In the genomic region with DNA sequence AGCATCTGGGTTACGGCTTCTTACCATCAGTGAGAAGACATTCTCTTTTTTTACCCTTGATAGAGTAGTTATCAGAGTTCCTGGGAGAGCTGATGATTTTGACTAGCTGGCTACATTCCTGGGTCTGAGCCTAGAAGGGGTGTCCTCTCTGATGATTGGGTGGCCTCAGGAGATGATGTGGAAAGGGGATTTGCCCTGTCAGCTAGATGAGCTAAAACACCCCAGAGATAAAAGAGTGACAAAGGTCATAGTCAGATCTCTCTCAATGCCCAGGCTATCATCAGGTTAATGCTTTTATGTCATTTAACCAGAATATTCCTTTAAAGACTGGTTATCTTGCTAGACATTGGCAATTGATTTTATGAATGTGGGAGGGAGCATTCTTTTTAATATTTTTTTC, we compare ENCODE assay signal across 29 cellular contexts.
"Had no signal": no experiment of that assay in that cellular context is flagged by ENCODE, and none has a peak within 500 bp of the region (broad histone marks: within the 10 kb centered on the region; RNA-seq: fewer than 3 reads in every experiment).

No MANE protein-coding gene starts in this region.

- H3K4me1 ChIP-seq: parathyroid adenoma, psoas muscle, right lobe of liver, suprapubic skin, upper lobe of left lung, vagina had no signal

- H3K9me3 ChIP-seq: ovary, psoas muscle, right lobe of liver, sigmoid colon, suprapubic skin, thoracic aorta, thyroid gland, tibial nerve, upper lobe of left lung, vagina had no signal

- H3K27ac Mint-ChIP-seq: naive thymus-derived CD8-positive, alpha-beta T cell; natural killer cell treated with Interleukin-12 subunit alpha and Interleukin-12 subunit beta and Interleukin-15 and Interleukin-18, amount 100 ng/mL, for 72 hours; neural progenitor cell; progenitor cell of endocrine pancreas; stimulated activated effector memory CD8-positive, alpha-beta T cell treated with anti-CD3 and anti-CD28 coated beads, Interleukin-12 subunit alpha, Interleukin-12 subunit beta, amount 100 ng/mL, for 72 hours; stimulated activated naive CD8-positive, alpha-beta T cell treated with anti-CD3 and anti-CD28 coated beads, Interleukin-15, amount 100 ng/mL, for 72 hours had no signal

- H3K9ac ChIP-seq: neural progenitor cell, parathyroid adenoma had no signal

- H3K27me3 ChIP-seq: neural progenitor cell, ovary, right lobe of liver, sigmoid colon, suprapubic skin, thyroid gland, tibial nerve, upper lobe of left lung, vagina had no signal

- H3K4me3 Mint-ChIP-seq: naive thymus-derived CD8-positive, alpha-beta T cell; natural killer cell treated with Interleukin-12 subunit alpha and Interleukin-12 subunit beta and Interleukin-15 and Interleukin-18, amount 100 ng/mL, for 72 hours; neural progenitor cell; stimulated activated effector memory CD8-positive, alpha-beta T cell treated with anti-CD3 and anti-CD28 coated beads, Interleukin-12 subunit alpha, Interleukin-12 subunit beta, amount 100 ng/mL, for 72 hours; stimulated activated naive CD8-positive, alpha-beta T cell treated with anti-CD3 and anti-CD28 coated beads, Interleukin-15, amount 100 ng/mL, for 72 hours had no signal

- DNase-seq: naive thymus-derived CD8-positive, alpha-beta T cell; occipital lobe; ovary; posterior cingulate gyrus; psoas muscle; right cardiac atrium; right lobe of liver; sigmoid colon; small intestine; stimulated activated CD4-positive, alpha-beta T cell treated with anti-CD3 and anti-CD28 coated beads, Interleukin-15, amount 100 ng/mL, for 24 hours; stimulated activated CD4-positive, alpha-beta T cell treated with anti-CD3 and anti-CD28 coated beads, Interleukin-2, amount 100 ng/mL, for 24 hours; stimulated activated CD4-positive, alpha-beta T cell treated with anti-CD3 and anti-CD28 coated beads, Interleukin-2, amount 100 ng/mL, for 48 hours; stimulated activated CD4-positive, alpha-beta T cell treated with anti-CD3 and anti-CD28 coated beads, Interleukin-4, amount 100 ng/mL, for 24 hours; stimulated activated naive CD4-positive, alpha-beta T cell; stimulated activated naive CD8-positive, alpha-beta T cell treated with anti-CD3 and anti-CD28 coated beads, Interleukin-15, amount 100 ng/mL, for 72 hours; stimulated activated naive CD8-positive, alpha-beta T cell treated with anti-CD3 and anti-CD28 coated beads, Interleukin-15, Interleukin-2, amounts not matched to agents 100 U/mL and 50 U/mL, for 24 hours; substantia nigra; thyroid gland; trophoblast cell; upper lobe of left lung had no signal

- H3K4me3 ChIP-seq: neural progenitor cell, ovary, psoas muscle, right lobe of liver, sigmoid colon, suprapubic skin, thoracic aorta, thyroid gland, tibial nerve, upper lobe of left lung, vagina had no signal

- H3K36me3 Mint-ChIP-seq: naive thymus-derived CD8-positive, alpha-beta T cell; natural killer cell treated with Interleukin-12 subunit alpha and Interleukin-12 subunit beta and Interleukin-15 and Interleukin-18, amount 100 ng/mL, for 72 hours; neural progenitor cell; stimulated activated effector memory CD8-positive, alpha-beta T cell treated with anti-CD3 and anti-CD28 coated beads, Interleukin-12 subunit alpha, Interleukin-12 subunit beta, amount 100 ng/mL, for 72 hours had no signal

- H3K79me2 ChIP-seq: parathyroid adenoma had no signal

- H3K4me2 ChIP-seq: neural progenitor cell had no signal

- H3K27ac ChIP-seq: neural progenitor cell, ovary, parathyroid adenoma, psoas muscle, right lobe of liver, sigmoid colon, suprapubic skin, thoracic aorta, thyroid gland, tibial nerve, upper lobe of left lung, vagina had no signal

- H3K9me3 Mint-ChIP-seq: naive thymus-derived CD8-positive, alpha-beta T cell; natural killer cell treated with Interleukin-12 subunit alpha and Interleukin-12 subunit beta and Interleukin-15 and Interleukin-18, amount 100 ng/mL, for 72 hours; neural progenitor cell; stimulated activated effector memory CD8-positive, alpha-beta T cell treated with anti-CD3 and anti-CD28 coated beads, Interleukin-12 subunit alpha, Interleukin-12 subunit beta, amount 100 ng/mL, for 72 hours; stimulated activated naive CD8-positive, alpha-beta T cell treated with anti-CD3 and anti-CD28 coated beads, Interleukin-15, amount 100 ng/mL, for 72 hours had no signal

- ATAC-seq: naive thymus-derived CD8-positive, alpha-beta T cell; natural killer cell treated with Interleukin-12 subunit alpha and Interleukin-12 subunit beta and Interleukin-15 and Interleukin-18, amount 100 ng/mL, for 72 hours; psoas muscle; right cardiac atrium; right lobe of liver; stimulated activated effector memory CD8-positive, alpha-beta T cell treated with anti-CD3 and anti-CD28 coated beads, Interleukin-12 subunit alpha, Interleukin-12 subunit beta, amount 100 ng/mL, for 72 hours; stimulated activated naive CD8-positive, alpha-beta T cell treated with anti-CD3 and anti-CD28 coated beads, Interleukin-15, amount 100 ng/mL, for 72 hours; stimulated activated naive CD8-positive, alpha-beta T cell treated with anti-CD3 and anti-CD28 coated beads, Interleukin-15, Interleukin-2, amounts not matched to agents 100 U/mL and 50 U/mL, for 24 hours had no signal

- H2AFZ ChIP-seq: neural progenitor cell, parathyroid adenoma had no signal

- H3K36me3 ChIP-seq: neural progenitor cell, ovary, right lobe of liver, sigmoid colon, suprapubic skin, thoracic aorta, thyroid gland, tibial nerve, upper lobe of left lung, vagina had no signal

- H3K4me1 Mint-ChIP-seq: naive thymus-derived CD8-positive, alpha-beta T cell; stimulated activated effector memory CD8-positive, alpha-beta T cell treated with anti-CD3 and anti-CD28 coated beads, Interleukin-12 subunit alpha, Interleukin-12 subunit beta, amount 100 ng/mL, for 72 hours; stimulated activated naive CD8-positive, alpha-beta T cell treated with anti-CD3 and anti-CD28 coated beads, Interleukin-15, amount 100 ng/mL, for 72 hours had no signal
